8 cellular contexts compared by ENCODE assay signal in the genomic region with DNA sequence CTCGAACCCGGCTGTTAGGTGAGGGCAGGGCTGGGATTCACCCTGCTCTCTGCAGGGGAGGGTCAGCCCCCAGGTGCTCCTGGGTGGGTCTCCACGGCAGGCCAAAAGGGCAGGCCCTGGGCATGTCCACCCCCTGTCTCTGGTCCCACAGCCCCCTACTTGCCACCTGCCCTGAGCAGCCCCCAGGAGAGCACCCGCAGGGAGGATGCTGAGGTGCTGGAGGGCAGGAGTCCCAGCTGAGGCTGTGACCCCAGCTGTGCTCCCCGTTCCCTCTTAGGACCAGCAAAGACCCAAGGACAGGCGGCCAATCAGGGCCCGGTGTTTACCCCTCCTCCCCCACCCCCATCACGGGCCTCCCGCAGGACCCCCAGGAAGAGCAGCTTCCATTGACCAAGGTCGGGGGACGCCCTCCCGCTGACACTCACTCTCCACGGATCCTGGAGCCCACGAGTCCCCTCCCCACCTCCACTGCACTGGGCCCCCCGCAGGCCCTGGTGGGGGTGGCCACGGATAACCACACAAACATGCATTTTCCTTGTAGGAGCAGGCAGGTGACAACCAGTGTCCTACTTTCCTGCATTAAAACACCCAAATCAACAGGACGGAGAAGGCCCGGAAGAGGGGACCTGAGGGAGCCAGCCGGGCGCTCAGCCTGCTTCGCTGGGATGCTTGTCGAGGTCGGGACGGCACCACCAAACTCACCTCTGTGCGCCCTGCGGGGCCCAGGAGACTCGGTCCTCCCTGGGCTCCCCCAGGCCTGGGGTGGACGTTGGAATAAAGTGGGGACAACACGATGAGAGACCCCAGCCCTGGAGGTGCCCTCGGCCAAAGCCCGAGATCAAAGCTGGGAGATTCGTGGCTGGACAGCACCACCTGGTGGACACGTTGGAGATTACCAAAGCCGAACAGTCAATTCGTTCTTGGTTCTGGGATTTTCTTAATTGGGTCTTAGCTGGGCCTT. TPM values are rescaled to one million over a fixed set of nuclear protein-coding genes. Genes with fewer than 3 reads are reported as not detected.
DNase-seq lines count a peak whose midpoint lies in the region; ATAC-seq, FAIRE-seq and TF ChIP-seq lines count a peak whose summit lies in the region.

No MANE protein-coding gene starts in this region.

- ATAC-seq in DND-41 (ENCODE audit: insufficient read depth, low read depth): peak; percentile 71
- no peak for ATAC-seq in HG03565 (IDR thresholded peaks at IDR 0.05; ENCODE audit: unreplicated experiment)
- ATAC-seq in HG02981 (IDR thresholded peaks at IDR 0.05; ENCODE audit: unreplicated experiment): no peak

- peaks cover 2% of the 10 kb centered on the region for H3K36me3 Mint-ChIP-seq in astrocyte (ENCODE audit: low read depth, unreplicated experiment)

- H3K27me3 ChIP-seq in DND-41 (ENCODE audit: insufficient read depth, low read length, poor library complexity) (no peaks in the 10 kb centered on the region), astrocyte (ENCODE audit: insufficient read depth, low read length) (no peaks in the 10 kb centered on the region)

- no peak overlapping the region for H3K4me2 ChIP-seq in DND-41 (ENCODE audit: insufficient read depth, low read length)
- H3K4me2 ChIP-seq in astrocyte (ENCODE audit: low read length): peak overlapping the region; percentile 72

- peaks cover 23% of the 10 kb centered on the region for H3K27me3 Mint-ChIP-seq in astrocyte (ENCODE audit: low read depth, unreplicated experiment)

- no peak overlapping the region for H3K4me3 Mint-ChIP-seq in astrocyte (ENCODE audit: unreplicated experiment)

- peak; percentile 59 for FAIRE-seq in astrocyte (lab: Jason Lieb, UNC)

- H4K20me1 ChIP-seq in DND-41 (ENCODE audit: insufficient read depth, low read length) (no peaks in the 10 kb centered on the region; the same call in 1 of the 2 replicates), astrocyte (ENCODE audit: insufficient read depth, low read length) (no peaks in the 10 kb centered on the region)

- H3K9ac ChIP-seq in DND-41 (ENCODE audit: low read depth, low read length) (no peak overlapping the region), astrocyte (ENCODE audit: low read length) (no peak overlapping the region)

- H3K4me3 ChIP-seq in DND-41 (ENCODE audit: low read depth in 1 of 2, low read length in 2 of 2): no peak overlapping the region
- H3K4me3 ChIP-seq in astrocyte (ENCODE audit: insufficient read depth, low read depth, low read length): no peak overlapping the region

- H2AFZ ChIP-seq in DND-41 (ENCODE audit: low read depth, low read length) (no peak overlapping the region), astrocyte (ENCODE audit: low read depth, low read length) (no peak overlapping the region)

- peak; percentile 61 for DNase-seq in DND-41
- peak; percentile 8 for DNase-seq in T-helper 22 cell (ENCODE audit: low read depth)
- DNase-seq in astrocyte (ENCODE audit: low read depth): no peak
- DNase-seq in iPS-NIHi11 (ENCODE audit: low spot score): peak; percentile 80
- DNase-seq in stimulated activated CD4-positive, alpha-beta T cell treated with anti-CD3 and anti-CD28 coated beads, Interleukin-12 subunit alpha, Interleukin-12 subunit beta, amount 100 ng/mL, for 48 hours (ENCODE audit: low read depth in 2 of 3, low spot score in 1 of 3): peak; percentile 31 to 54 (median 41)

- TF ChIP-seq CTCF in DND-41 (IDR thresholded peaks at IDR 0.05; ENCODE audit: borderline replicate concordance, extremely low read depth, low read length, poor library complexity, severe bottlenecking) (peak; percentile 84), LNCAP (IDR thresholded peaks at IDR 0.05) (peak; percentile 68), astrocyte (IDR thresholded peaks at IDR 0.05; ENCODE audit: insufficient read depth, low read depth, low read length) (peak; percentile 66)

- H3K27ac Mint-ChIP-seq in astrocyte (ENCODE audit: unreplicated experiment): no peak overlapping the region

- H3K79me2 ChIP-seq in DND-41 (ENCODE audit: insufficient read depth, low read length) (no peaks in the 10 kb centered on the region), astrocyte (ENCODE audit: insufficient read depth, low read length) (no peaks in the 10 kb centered on the region)

- H3K27ac ChIP-seq in DND-41 (ENCODE audit: low read length) (no peak overlapping the region), astrocyte (ENCODE audit: low read depth, low read length) (no peak overlapping the region)

- H3K36me3 ChIP-seq in DND-41 (ENCODE audit: insufficient read depth, low read length) (no peaks in the 10 kb centered on the region), astrocyte (ENCODE audit: insufficient read depth, low read length) (no peaks in the 10 kb centered on the region)

- peaks cover 4% of the 10 kb centered on the region for H3K9me3 Mint-ChIP-seq in astrocyte (ENCODE audit: unreplicated experiment)

- H3K4me1 Mint-ChIP-seq in astrocyte (ENCODE audit: low read depth, unreplicated experiment): no peaks in the 10 kb centered on the region

- H3K9me3 ChIP-seq in DND-41 (ENCODE audit: insufficient read depth, low read length, severe bottlenecking) (no peaks in the 10 kb centered on the region), astrocyte (ENCODE audit: insufficient read depth, low read depth, low read length) (no peaks in the 10 kb centered on the region)

- H3K4me1 ChIP-seq in DND-41 (ENCODE audit: insufficient read depth, low read length) (no peaks in the 10 kb centered on the region), astrocyte (ENCODE audit: insufficient read depth, low read length) (no peaks in the 10 kb centered on the region)

RNA-seq across cellular contexts. Expression of a gene that starts 22.5 kb away (rescaled TPM):
- total RNA-seq in astrocyte: not detected in 2 replicates
